ENCODE assay signal across 8 cellular contexts in genomic region chrX:13659057-13659456, GRCh38. TPM values are rescaled to one million over a fixed set of nuclear protein-coding genes. Genes with fewer than 3 reads are reported as not detected.
A peak's percentile ranks its signal among the peaks of the same experiment; 100 is the strongest.
DNase-seq lines count a peak whose midpoint lies in the region; ATAC-seq and TF ChIP-seq lines count a peak whose summit lies in the region.

No MANE protein-coding gene starts in this region.

- no peak overlapping the region for H3K4me3 ChIP-seq in CD8-positive, alpha-beta T cell (ENCODE audit: low read depth, low read length)
- H3K4me3 ChIP-seq in choroid plexus epithelial cell (ENCODE audit: low read depth, low read length) (no peak overlapping the region), right cardiac atrium (ENCODE audit: low read length) (no peak overlapping the region)
- no peak overlapping the region for H3K4me3 ChIP-seq in effector memory CD4-positive, alpha-beta T cell (ENCODE audit: insufficient read depth, low read depth, low read length, poor library complexity, severe bottlenecking)

- H3K27ac Mint-ChIP-seq in CD8-positive, alpha-beta T cell: peak overlapping the region; percentile 79
- H3K27ac Mint-ChIP-seq in neural crest cell (ENCODE audit: unreplicated experiment): peak overlapping the region; percentile 67

- H3K27me3 ChIP-seq in CD8-positive, alpha-beta T cell (ENCODE audit: insufficient read depth, low read length): no peaks in the 10 kb centered on the region
- no peaks in the 10 kb centered on the region for H3K27me3 ChIP-seq in effector memory CD4-positive, alpha-beta T cell (replicated peaks; ENCODE audit: control insufficient read depth, insufficient read depth, low read length, poor library complexity, severe bottlenecking)
- no peaks in the 10 kb centered on the region for H3K27me3 ChIP-seq in right cardiac atrium (ENCODE audit: control insufficient read depth, insufficient read depth)

- no peaks in the 10 kb centered on the region for H3K27me3 Mint-ChIP-seq in CD8-positive, alpha-beta T cell (ENCODE audit: low read depth)
- no peaks in the 10 kb centered on the region for H3K27me3 Mint-ChIP-seq in neural crest cell (ENCODE audit: low read depth)

- H3K4me1 ChIP-seq in CD8-positive, alpha-beta T cell (ENCODE audit: insufficient read depth, low read length): peaks cover 5% of the 10 kb centered on the region
- no peaks in the 10 kb centered on the region for H3K4me1 ChIP-seq in effector memory CD4-positive, alpha-beta T cell (ENCODE audit: control insufficient read depth, insufficient read depth, low read length, poor library complexity, severe bottlenecking)
- H3K4me1 ChIP-seq in right cardiac atrium (ENCODE audit: control insufficient read depth, insufficient read depth, low read length): no peaks in the 10 kb centered on the region

- H3K9me3 ChIP-seq in CD8-positive, alpha-beta T cell (ENCODE audit: low read length): no peaks in the 10 kb centered on the region
- no peaks in the 10 kb centered on the region for H3K9me3 ChIP-seq in effector memory CD4-positive, alpha-beta T cell (ENCODE audit: control insufficient read depth, low read length)
- no peaks in the 10 kb centered on the region for H3K9me3 ChIP-seq in right cardiac atrium (ENCODE audit: control insufficient read depth, low read length)

- ATAC-seq in CD8-positive, alpha-beta T cell: no peak
- ATAC-seq in right cardiac atrium: no peak

- DNase-seq in CD8-positive, alpha-beta T cell: no peak
- DNase-seq in NCI-H226 (peak; percentile 59), choroid plexus epithelial cell (ENCODE audit: low read depth) (peak; percentile 75), neural crest cell (ENCODE audit: low read depth, low spot score) (no peak), COLO829 (ENCODE audit: low spot score) (no peak), dermis blood vessel endothelial cell (no peak), right cardiac atrium (no peak)
- no peak for DNase-seq in effector memory CD4-positive, alpha-beta T cell

- peaks cover 3% of the 10 kb centered on the region for H3K36me3 ChIP-seq in CD8-positive, alpha-beta T cell (ENCODE audit: insufficient read depth, low read length)
- H3K36me3 ChIP-seq in effector memory CD4-positive, alpha-beta T cell (ENCODE audit: control insufficient read depth, insufficient read depth, low read length): peaks cover 8% of the 10 kb centered on the region

- 39% methylated on average over 6 of the region's 6 CpGs for WGBS in right cardiac atrium

- POLR2A ChIA-PET in CD8-positive, alpha-beta T cell (lab: Charles Lee): no interaction called here

- intact Hi-C loops in CD8-positive, alpha-beta T cell (cut with DNase I, micrococcal nuclease): loop anchor here (2.0 to 10.0 kb wide), 5 partner anchors 73 to 1904 kb away; partner anchors contain the start of genes FANCB (in 1 of the 2), MOSPD2 (in 1 of the 2), MSL3 (in 1 of the 2) and OFD1 (in 1 of the 2)
- intact Hi-C loops in right cardiac atrium (cut with DNase I): loop anchor here (5.0 to 10.0 kb wide), 5 partner anchors 76 to 376 kb away; partner anchors contain the start of genes OFD1 (in 1 of the 4) and TRAPPC2 (in 1 of the 4)

- no peaks in the 10 kb centered on the region for H3K9me3 Mint-ChIP-seq in CD8-positive, alpha-beta T cell
- no peaks in the 10 kb centered on the region for H3K9me3 Mint-ChIP-seq in neural crest cell

- H3K4me3 Mint-ChIP-seq in CD8-positive, alpha-beta T cell: peak overlapping the region; percentile 18
- H3K4me3 Mint-ChIP-seq in neural crest cell: peak overlapping the region; percentile 28

- TF ChIP-seq CTCF in CD8-positive, alpha-beta T cell (IDR thresholded peaks at IDR 0.05): no peak
- TF ChIP-seq CTCF in choroid plexus epithelial cell (conservative IDR thresholded peaks at IDR 0.05; ENCODE audit: low read depth, low read length) (no peak), neural crest cell (conservative IDR thresholded peaks at IDR 0.05) (no peak)

- H3K4me1 Mint-ChIP-seq in CD8-positive, alpha-beta T cell (ENCODE audit: low read depth): peaks cover 30% of the 10 kb centered on the region
- peaks cover 9% of the 10 kb centered on the region for H3K4me1 Mint-ChIP-seq in neural crest cell

- H3K36me3 Mint-ChIP-seq in CD8-positive, alpha-beta T cell: peaks cover 63% of the 10 kb centered on the region
- peaks cover 8% of the 10 kb centered on the region for H3K36me3 Mint-ChIP-seq in neural crest cell (ENCODE audit: low read depth)

- CTCF ChIA-PET in CD8-positive, alpha-beta T cell (lab: Charles Lee): interaction anchor here (0.6 to 1.5 kb wide), 4 partner anchors 77 to 373 kb away, joined by 3 to 4 read pairs (median 4); no protein-coding TSS in a partner anchor

- no peak overlapping the region for H3K27ac ChIP-seq in CD8-positive, alpha-beta T cell (ENCODE audit: low read depth, low read length)
- no peak overlapping the region for H3K27ac ChIP-seq in effector memory CD4-positive, alpha-beta T cell (ENCODE audit: insufficient read depth, low read length, poor library complexity, severe bottlenecking)
- H3K27ac ChIP-seq in right cardiac atrium (ENCODE audit: low read length): no peak overlapping the region

RNA-seq across cellular contexts. Expression of gene TCEANC, which starts 6.1 kb away (rescaled TPM):
- total RNA-seq in CD8-positive, alpha-beta T cell: 1 to 10 TPM; 8.2 to 9.5 TPM
- total RNA-seq in neural crest cell (3.7 and 4.6 TPM in 2 replicates), dermis blood vessel endothelial cell (1.7 and 3.1 TPM in 2 replicates), right cardiac atrium (1 to 10 TPM; 4.0 to 6.7 (median 4.5) TPM)
- polyA plus RNA-seq in right cardiac atrium: 1.5 TPM

RNA-seq across cellular contexts. Expression of gene RAB9A, which starts 29.9 kb away (rescaled TPM):
- 10 to 100 TPM; 19.4 to 21.5 TPM for total RNA-seq in CD8-positive, alpha-beta T cell
- 11.6 and 14.7 TPM in 2 replicates for total RNA-seq in neural crest cell
- total RNA-seq in dermis blood vessel endothelial cell: 24.2 and 30.8 TPM in 2 replicates
- 10 to 100 TPM; 18.5 to 20.6 (median 19.5) TPM for total RNA-seq in right cardiac atrium
- 19.4 TPM for polyA plus RNA-seq in right cardiac atrium

Comparison
In these comparisons a context has a peak if more than half of its experiments do, and no peak if none do; other contexts are left out.
1. DNase-seq: peak in NCI-H226 (single experiment) and choroid plexus epithelial cell (single experiment); none in CD8-positive, alpha-beta T cell (0 of 7), neural crest cell (single experiment), COLO829 (single experiment), dermis blood vessel endothelial cell (single experiment), effector memory CD4-positive, alpha-beta T cell (0 of 3) and right cardiac atrium (0 of 3).